Comparison of ENCODE assay signal across 1 cellular context in the genomic region with DNA sequence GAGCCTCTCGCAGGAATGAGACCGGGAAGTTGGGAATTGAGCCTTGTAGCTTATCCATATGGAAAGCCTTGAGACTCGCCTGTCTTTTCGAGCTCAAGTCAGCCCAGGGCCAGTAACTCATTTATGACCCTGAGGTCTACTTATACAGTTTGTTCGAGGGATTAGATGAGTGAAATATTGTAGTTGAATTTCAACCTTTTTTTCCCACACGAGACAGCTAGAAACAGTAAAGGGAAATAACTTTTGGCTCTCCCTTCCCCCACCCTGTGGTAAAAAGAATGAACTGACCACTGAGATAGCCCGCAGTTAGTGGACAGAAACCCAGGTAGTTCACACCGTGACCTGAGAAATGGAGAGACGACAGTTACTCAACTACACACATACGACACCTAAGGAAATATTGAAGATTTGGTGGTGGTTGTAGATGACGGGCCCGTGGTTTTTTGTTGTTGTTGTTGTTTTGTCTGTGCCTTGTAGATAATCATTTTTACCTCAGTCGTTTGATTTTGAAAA.
A peak's percentile ranks its signal among the peaks of the same experiment; 100 is the strongest.
TF ChIP-seq lines count a peak whose summit lies in the region.

No MANE protein-coding gene starts in this region.

TF ChIP-seq in K562, 482 proteins besides CTCF, POLR2A, EP300 and RAD21 (continued from another document and continues in another):
- TF ChIP-seq ZNF282 (CRISPR knock-in tag; IDR thresholded peaks at IDR 0.05) = no peak
- TF ChIP-seq, protein P1, sequence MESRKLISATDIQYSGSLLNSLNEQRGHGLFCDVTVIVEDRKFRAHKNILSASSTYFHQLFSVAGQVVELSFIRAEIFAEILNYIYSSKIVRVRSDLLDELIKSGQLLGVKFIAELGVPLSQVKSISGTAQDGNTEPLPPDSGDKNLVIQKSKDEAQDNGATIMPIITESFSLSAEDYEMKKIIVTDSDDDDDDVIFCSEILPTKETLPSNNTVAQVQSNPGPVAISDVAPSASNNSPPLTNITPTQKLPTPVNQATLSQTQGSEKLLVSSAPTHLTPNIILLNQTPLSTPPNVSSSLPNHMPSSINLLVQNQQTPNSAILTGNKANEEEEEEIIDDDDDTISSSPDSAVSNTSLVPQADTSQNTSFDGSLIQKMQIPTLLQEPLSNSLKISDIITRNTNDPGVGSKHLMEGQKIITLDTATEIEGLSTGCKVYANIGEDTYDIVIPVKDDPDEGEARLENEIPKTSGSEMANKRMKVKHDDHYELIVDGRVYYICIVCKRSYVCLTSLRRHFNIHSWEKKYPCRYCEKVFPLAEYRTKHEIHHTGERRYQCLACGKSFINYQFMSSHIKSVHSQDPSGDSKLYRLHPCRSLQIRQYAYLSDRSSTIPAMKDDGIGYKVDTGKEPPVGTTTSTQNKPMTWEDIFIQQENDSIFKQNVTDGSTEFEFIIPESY (CRISPR knock-in tag; IDR thresholded peaks at IDR 0.05) = no peak
- TF ChIP-seq ZBTB49 (CRISPR knock-in tag; IDR thresholded peaks at IDR 0.05; ENCODE audit: borderline replicate concordance) = no peak
- TF ChIP-seq, protein P2, sequence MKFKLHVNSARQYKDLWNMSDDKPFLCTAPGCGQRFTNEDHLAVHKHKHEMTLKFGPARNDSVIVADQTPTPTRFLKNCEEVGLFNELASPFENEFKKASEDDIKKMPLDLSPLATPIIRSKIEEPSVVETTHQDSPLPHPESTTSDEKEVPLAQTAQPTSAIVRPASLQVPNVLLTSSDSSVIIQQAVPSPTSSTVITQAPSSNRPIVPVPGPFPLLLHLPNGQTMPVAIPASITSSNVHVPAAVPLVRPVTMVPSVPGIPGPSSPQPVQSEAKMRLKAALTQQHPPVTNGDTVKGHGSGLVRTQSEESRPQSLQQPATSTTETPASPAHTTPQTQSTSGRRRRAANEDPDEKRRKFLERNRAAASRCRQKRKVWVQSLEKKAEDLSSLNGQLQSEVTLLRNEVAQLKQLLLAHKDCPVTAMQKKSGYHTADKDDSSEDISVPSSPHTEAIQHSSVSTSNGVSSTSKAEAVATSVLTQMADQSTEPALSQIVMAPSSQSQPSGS (CRISPR knock-in tag; IDR thresholded peaks at IDR 0.05) = no peak
- TF ChIP-seq RBM25 (IDR thresholded peaks at IDR 0.05; ENCODE audit: low read depth, low read length, severe bottlenecking) = no peak
- no peak for TF ChIP-seq HMBOX1 (IDR thresholded peaks at IDR 0.05)
- no peak for TF ChIP-seq BRF1 (IDR thresholded peaks at IDR 0.05; ENCODE audit: borderline replicate concordance, extremely low read depth, insufficient read length)
- no peak for TF ChIP-seq CC2D1A (IDR thresholded peaks at IDR 0.05)
- no peak for TF ChIP-seq HLTF (IDR thresholded peaks at IDR 0.05)
- TF ChIP-seq MAFF (IDR thresholded peaks at IDR 0.05; ENCODE audit: low read length) = no peak
- no peak for TF ChIP-seq EGR1 (conservative IDR thresholded peaks at IDR 0.05)
- TF ChIP-seq, protein P3, sequence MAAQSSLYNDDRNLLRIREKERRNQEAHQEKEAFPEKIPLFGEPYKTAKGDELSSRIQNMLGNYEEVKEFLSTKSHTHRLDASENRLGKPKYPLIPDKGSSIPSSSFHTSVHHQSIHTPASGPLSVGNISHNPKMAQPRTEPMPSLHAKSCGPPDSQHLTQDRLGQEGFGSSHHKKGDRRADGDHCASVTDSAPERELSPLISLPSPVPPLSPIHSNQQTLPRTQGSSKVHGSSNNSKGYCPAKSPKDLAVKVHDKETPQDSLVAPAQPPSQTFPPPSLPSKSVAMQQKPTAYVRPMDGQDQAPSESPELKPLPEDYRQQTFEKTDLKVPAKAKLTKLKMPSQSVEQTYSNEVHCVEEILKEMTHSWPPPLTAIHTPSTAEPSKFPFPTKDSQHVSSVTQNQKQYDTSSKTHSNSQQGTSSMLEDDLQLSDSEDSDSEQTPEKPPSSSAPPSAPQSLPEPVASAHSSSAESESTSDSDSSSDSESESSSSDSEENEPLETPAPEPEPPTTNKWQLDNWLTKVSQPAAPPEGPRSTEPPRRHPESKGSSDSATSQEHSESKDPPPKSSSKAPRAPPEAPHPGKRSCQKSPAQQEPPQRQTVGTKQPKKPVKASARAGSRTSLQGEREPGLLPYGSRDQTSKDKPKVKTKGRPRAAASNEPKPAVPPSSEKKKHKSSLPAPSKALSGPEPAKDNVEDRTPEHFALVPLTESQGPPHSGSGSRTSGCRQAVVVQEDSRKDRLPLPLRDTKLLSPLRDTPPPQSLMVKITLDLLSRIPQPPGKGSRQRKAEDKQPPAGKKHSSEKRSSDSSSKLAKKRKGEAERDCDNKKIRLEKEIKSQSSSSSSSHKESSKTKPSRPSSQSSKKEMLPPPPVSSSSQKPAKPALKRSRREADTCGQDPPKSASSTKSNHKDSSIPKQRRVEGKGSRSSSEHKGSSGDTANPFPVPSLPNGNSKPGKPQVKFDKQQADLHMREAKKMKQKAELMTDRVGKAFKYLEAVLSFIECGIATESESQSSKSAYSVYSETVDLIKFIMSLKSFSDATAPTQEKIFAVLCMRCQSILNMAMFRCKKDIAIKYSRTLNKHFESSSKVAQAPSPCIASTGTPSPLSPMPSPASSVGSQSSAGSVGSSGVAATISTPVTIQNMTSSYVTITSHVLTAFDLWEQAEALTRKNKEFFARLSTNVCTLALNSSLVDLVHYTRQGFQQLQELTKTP (IDR thresholded peaks at IDR 0.05; ENCODE audit: low read depth in 1 of 2, partially characterized antibody in 2 of 2) = peak in 1 of 2 experiments; percentile 61
- 0 out of 2 replicates have a peak, but pooled peaks have one; percentile 1 for TF ChIP-seq FOXP4 (CRISPR knock-in tag; IDR thresholded peaks at IDR 0.05; ENCODE audit: borderline replicate concordance)
- TF ChIP-seq ZNF644 (tag; IDR thresholded peaks at IDR 0.05; ENCODE audit: low read depth) = no peak
- TF ChIP-seq BHLHE40 (IDR thresholded peaks at IDR 0.05; ENCODE audit: low read length) = no peak
- no peak for TF ChIP-seq ZNF76 (CRISPR knock-in tag; IDR thresholded peaks at IDR 0.05; ENCODE audit: borderline replicate concordance)
- TF ChIP-seq U2AF1 (optimal IDR thresholded peaks at IDR 0.05; ENCODE audit: low read depth, low read length) = no peak
- TF ChIP-seq ZNF184 (CRISPR knock-in tag; IDR thresholded peaks at IDR 0.05) = no peak
- no peak for TF ChIP-seq FOXM1 (IDR thresholded peaks at IDR 0.05; ENCODE audit: low read depth)
- TF ChIP-seq FOXM1 (CRISPR knock-in tag; IDR thresholded peaks at IDR 0.05; ENCODE audit: low read depth) = no peak
- no peak for TF ChIP-seq GABPB2 (CRISPR knock-in tag; conservative IDR thresholded peaks at IDR 0.05)
- TF ChIP-seq FOXK2 (conservative IDR thresholded peaks at IDR 0.05 in 1 of 2, IDR thresholded peaks at IDR 0.05 in 1 of 2; ENCODE audit: low read depth in 2 of 2) = 0 out of 4 replicates have a peak, but pooled peaks have one; percentile 20 to 24
- TF ChIP-seq ZNF398 (CRISPR knock-in tag; IDR thresholded peaks at IDR 0.05) = no peak
- no peak for TF ChIP-seq TOE1 (IDR thresholded peaks at IDR 0.05; ENCODE audit: borderline replicate concordance)
- no peak for TF ChIP-seq TOE1 (CRISPR knock-in tag; IDR thresholded peaks at IDR 0.05; ENCODE audit: borderline replicate concordance, low read depth)
- TF ChIP-seq GTF2F1 (IDR thresholded peaks at IDR 0.05; ENCODE audit: low read depth, low read length) = no peak
- TF ChIP-seq SMARCE1 (IDR thresholded peaks at IDR 0.05) = peak; percentile 30; the same call in 1 of the 2 replicates
- no peak for TF ChIP-seq MITF (IDR thresholded peaks at IDR 0.05)
- no peak for TF ChIP-seq IRF9 (tag; IDR thresholded peaks at IDR 0.05)
- TF ChIP-seq ZNF518B (CRISPR knock-in tag; IDR thresholded peaks at IDR 0.05) = no peak
- no peak for TF ChIP-seq PHB2 (IDR thresholded peaks at IDR 0.05; ENCODE audit: low read depth)
